8 cellular contexts compared by ENCODE assay signal in the genomic region with DNA sequence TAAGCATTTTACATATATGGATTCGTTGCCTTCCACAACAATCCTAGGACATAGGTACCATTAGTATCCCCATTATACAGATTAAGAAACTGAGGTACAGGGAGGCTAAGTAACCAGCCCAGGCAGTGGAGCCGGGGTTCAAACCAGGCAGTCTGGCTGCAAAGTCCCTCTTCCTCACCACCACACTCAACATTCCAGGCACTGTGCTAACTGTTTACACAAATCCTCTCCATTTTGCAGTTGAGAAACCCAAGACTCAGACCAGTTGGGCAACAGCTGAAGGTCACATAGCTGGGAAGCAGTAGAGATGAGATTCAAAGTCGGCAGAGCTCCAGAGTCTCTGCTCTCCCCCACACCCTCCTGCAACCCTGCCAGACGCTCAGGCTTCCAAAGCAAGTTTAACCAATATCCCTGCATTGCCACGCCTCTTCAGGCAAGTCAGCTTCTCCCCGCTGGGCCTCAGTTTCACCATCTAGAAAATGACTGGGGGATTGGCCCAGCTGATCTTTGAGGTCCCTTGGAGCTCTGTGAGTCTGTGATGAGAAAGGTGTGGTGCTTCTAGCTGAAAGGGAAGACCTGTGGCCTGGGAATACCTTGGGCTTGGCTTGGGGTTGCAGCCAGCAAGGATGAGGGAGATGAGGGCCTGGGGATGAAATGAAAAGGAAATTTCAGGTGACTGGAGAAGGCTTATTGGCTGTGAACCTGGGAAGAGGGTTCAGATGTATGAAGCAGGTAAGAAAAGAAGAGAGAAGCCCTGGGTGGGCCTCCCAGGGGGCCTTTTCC. TPM values are rescaled to one million over a fixed set of nuclear protein-coding genes. Genes with fewer than 3 reads are reported as not detected.
A peak's percentile ranks its signal among the peaks of the same experiment; 100 is the strongest.
DNase-seq lines count a peak whose midpoint lies in the region; ATAC-seq, FAIRE-seq and TF ChIP-seq lines count a peak whose summit lies in the region.

No MANE protein-coding gene starts in this region.

- ATAC-seq in GM21723 (IDR thresholded peaks at IDR 0.05; ENCODE audit: unreplicated experiment) = no peak

- H3K9me3 ChIP-seq in AG04450 (ENCODE audit: control insufficient read depth, insufficient read depth, low read length) (peaks cover 8% of the 10 kb centered on the region), muscle layer of colon (ENCODE audit: low read length) (no peaks in the 10 kb centered on the region)

- no TSS peak for BruUV-seq in Calu3 (replicated peaks; lab: Mats Ljungman, UMichigan)

- peaks cover 77% of the 10 kb centered on the region for H3K4me1 ChIP-seq in muscle layer of colon (ENCODE audit: insufficient read depth, low read length)

- peak overlapping the region; percentile 11; the same call in 1 of the 2 replicates for H3K4me3 ChIP-seq in AG04450 (ENCODE audit: low read depth, low read length)
- H3K4me3 ChIP-seq in bronchial epithelial cell (ENCODE audit: low read depth, low read length) = no peak overlapping the region
- no peak overlapping the region for H3K4me3 ChIP-seq in muscle layer of colon (ENCODE audit: low read depth in 1 of 2, low read length in 2 of 2)

- FAIRE-seq in bronchial epithelial cell (lab: Jason Lieb, UNC) (peak; percentile 55), GM12892 (lab: Jason Lieb, UNC) (no peak)

- H3K27me3 ChIP-seq in AG04450 (ENCODE audit: control insufficient read depth, insufficient read depth, low read length) (no peaks in the 10 kb centered on the region), bronchial epithelial cell (ENCODE audit: control insufficient read depth, insufficient read depth, low read length) (no peaks in the 10 kb centered on the region), muscle layer of colon (ENCODE audit: control insufficient read depth in 1 of 2, insufficient read depth in 2 of 2, low read length in 2 of 2) (no peaks in the 10 kb centered on the region)

- no peak overlapping the region for H3K4me3 Mint-ChIP-seq in Calu3 (ENCODE audit: low read depth, unreplicated experiment)

- peaks cover 4% of the 10 kb centered on the region for H3K36me3 Mint-ChIP-seq in Calu3 (ENCODE audit: insufficient read depth, unreplicated experiment)

- no peak overlapping the region for H3K27ac Mint-ChIP-seq in Calu3 (ENCODE audit: unreplicated experiment)

- TF ChIP-seq POLR2A in GM12892 (IDR thresholded peaks at IDR 0.05; ENCODE audit: low read depth, low read length) = no peak

- peaks cover 52% of the 10 kb centered on the region for H3K27me3 Mint-ChIP-seq in Calu3 (ENCODE audit: unreplicated experiment)

- H3K9ac ChIP-seq in muscle layer of colon (ENCODE audit: low read length) = no peak overlapping the region

- POLR2A ChIA-PET in AG04450 (lab: Yijun Ruan, JAX) = interaction anchor here (0.8 to 5.5 kb wide), 18 partner anchors 9 to 1137 kb away, joined by 3 to 64 read pairs (median 6); partner anchors contain the start of gene IGFBP4

- H3K27ac ChIP-seq in AG04450 (ENCODE audit: low read depth, low read length) (peak overlapping the region; percentile 100), muscle layer of colon (ENCODE audit: low read depth, low read length) (peak overlapping the region; percentile 89)

- H3K9me3 Mint-ChIP-seq in Calu3 (ENCODE audit: low read depth, unreplicated experiment) = no peaks in the 10 kb centered on the region

- H3K36me3 ChIP-seq in bronchial epithelial cell (ENCODE audit: control insufficient read depth, insufficient read depth, low read length) (no peaks in the 10 kb centered on the region), muscle layer of colon (ENCODE audit: insufficient read depth, low read length) (no peaks in the 10 kb centered on the region)

- intact Hi-C loops in Calu3 (cut with micrococcal nuclease; ENCODE audit: unreplicated experiment) = no loop called here

- TF ChIP-seq CTCF in AG04450 (IDR thresholded peaks at IDR 0.05; ENCODE audit: low read depth, low read length) (no peak), bronchial epithelial cell (IDR thresholded peaks at IDR 0.05; ENCODE audit: insufficient read depth, low read length, severe bottlenecking) (no peak), Calu3 (IDR thresholded peaks at IDR 0.05; ENCODE audit: unreplicated experiment) (no peak)

- H3K4me1 Mint-ChIP-seq in Calu3 (ENCODE audit: low read depth, unreplicated experiment) = peaks cover 20% of the 10 kb centered on the region

- DNase-seq in AG04450 (ENCODE audit: low read depth, low spot score) = peak; percentile 99
- DNase-seq in LHCN-M2 (ENCODE audit: low read depth) = peak; percentile 98
- DNase-seq in bronchial epithelial cell (ENCODE audit: low read depth) = peak; percentile 84
- no peak for DNase-seq in Calu3
- no peak for DNase-seq in GM12892 (ENCODE audit: insufficient read length)
- no peak for DNase-seq in NCI-H526 treated with DMSO at 0.1 percent for 48 hours (lab: John Stamatoyannopoulos, UW)

- CTCF ChIA-PET in AG04450 (lab: Charles Lee) (interaction anchor here (0.6 to 2.4 kb wide), 3 partner anchors 9 to 51 kb away, joined by 3 to 14 read pairs (median 10); no protein-coding TSS in a partner anchor), Calu3 (lab: Charles Lee) (interaction anchor here (0.5 to 68.2 kb wide), 13 partner anchors 10 to 896 kb away, joined by 3 to 4142 read pairs (median 4); partner anchors contain the start of genes CCR7 and IGFBP4)

RNA-seq across cellular contexts. Expression of gene CCR7, which starts 14.0 kb away (rescaled TPM):
- 0.12 and 0.22 TPM in 2 replicates for polyA plus RNA-seq in AG04450 (2011; rRNA removed)
- polyA minus RNA-seq in AG04450 (2011; rRNA and poly(A)+ RNA removed) = 0.09 and 0.22 TPM in 2 replicates
- total RNA-seq in LHCN-M2 (2014; rRNA removed) (0.26 TPM in 1 of 2 replicates, not detected in the other), bronchial epithelial cell (not detected in 2 replicates), Calu3 (2022) (not detected in 2 replicates)
- polyA plus RNA-seq in LHCN-M2 (2012) = 0.53 TPM
- 167 TPM for polyA plus RNA-seq in GM12892 (2012; ENCODE audit: missing spikeins)

RNA-seq across cellular contexts. Expression of gene TNS4, which starts 49.9 kb away (rescaled TPM):
- polyA plus RNA-seq in AG04450 (2011; rRNA removed) = 0.07 and 0.10 TPM in 2 replicates
- 0.04 and 0.09 TPM in 2 replicates for polyA minus RNA-seq in AG04450 (2011; rRNA and poly(A)+ RNA removed)
- not detected in 2 replicates for total RNA-seq in LHCN-M2 (2014; rRNA removed)
- 0.05 TPM for polyA plus RNA-seq in LHCN-M2 (2012)
- total RNA-seq in bronchial epithelial cell = 22.0 and 27.1 TPM in 2 replicates
- total RNA-seq in Calu3 (2022) = 0.21 and 0.44 TPM in 2 replicates
- not detected for polyA plus RNA-seq in GM12892 (2012; ENCODE audit: missing spikeins)

Comparison
In these comparisons a context has a peak if more than half of its experiments do, and no peak if none do; other contexts are left out.
1. DNase-seq: peak in AG04450 (single experiment), LHCN-M2 (single experiment) and bronchial epithelial cell (single experiment); none in Calu3 (single experiment), GM12892 (single experiment) and NCI-H526 treated with DMSO at 0.1 percent for 48 hours (single experiment).
2. RNA of gene TNS4, which starts 49.9 kb away (total RNA-seq): 22.0 to 27.1 TPM in bronchial epithelial cell; 0.21 to 0.44 TPM in Calu3 and not detected in LHCN-M2; every median in the first group is over 10 times any median in the second.